In the genomic region with DNA sequence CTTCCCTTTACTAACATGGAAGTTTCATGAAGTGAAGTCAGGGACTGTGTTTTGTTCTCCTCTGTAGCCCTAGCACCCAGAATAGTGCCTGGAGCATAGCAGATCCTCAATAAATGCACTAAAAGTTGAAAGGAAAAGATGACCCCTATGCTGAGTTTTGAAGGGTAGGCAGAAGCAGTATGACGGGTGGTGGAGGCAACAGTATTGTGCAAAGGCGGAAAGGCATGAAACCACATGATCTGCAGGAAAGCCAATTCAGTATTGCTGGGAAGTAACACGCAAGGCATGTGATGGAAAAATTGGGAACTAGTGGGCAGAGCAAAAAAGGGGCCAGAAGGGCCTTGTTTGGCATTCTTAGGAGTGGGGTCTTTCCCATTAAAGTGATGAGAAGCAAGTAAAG, we compare ENCODE assay signal across 18 cellular contexts. TPM values are rescaled to one million over a fixed set of nuclear protein-coding genes. Genes with fewer than 3 reads are reported as not detected.
DNase-seq lines count a peak whose midpoint lies in the region; ATAC-seq lines count a peak whose summit lies in the region.
"Had no signal": no experiment of that assay in that cellular context is flagged by ENCODE, and none has a peak within 500 bp of the region (broad histone marks: within the 10 kb centered on the region; RNA-seq: fewer than 3 reads in every experiment).

No MANE protein-coding gene starts in this region.

- POLR2A ChIA-PET in naive thymus-derived CD8-positive, alpha-beta T cell (lab: Charles Lee) = no interaction called here

- no peak for DNase-seq in Right ventricle myocardium superior
- no peak for DNase-seq in cardiac septum (ENCODE audit: low spot score)
- peak; percentile 24 for DNase-seq in medulla oblongata (ENCODE audit: extremely low spot score)
- DNase-seq in stimulated activated effector memory CD8-positive, alpha-beta T cell treated with anti-CD3 and anti-CD28 coated beads, Interleukin-12 subunit alpha, Interleukin-12 subunit beta, amount 100 ng/mL, for 72 hours (ENCODE audit: low spot score in 2 of 2) = no peak
- no peak for DNase-seq in naive thymus-derived CD8-positive, alpha-beta T cell
- no peak for DNase-seq in activated T-cell treated with anti-CD3 and anti-CD28 coated beads, Interleukin-2, amount 50 U/mL, for 24 hours
- DNase-seq in NCI-H2171 treated with DMSO at 0.1 percent for 48 hours (lab: John Stamatoyannopoulos, UW) = no peak
- DNase-seq: ACHN, GDM1, H9, KBM-7, NCI-H1092, NCI-H1436, NCI-H2029, NCI-H524 treated with DMSO at 0.1 percent for 48 hours, SHP77 treated with DMSO at 0.1 percent for 48 hours had no signal

- H3K4me3 Mint-ChIP-seq in dendritic cell treated with granulocyte-macrophage colony-stimulating factor and Interleukin-4, amounts not matched to agents 40 ng/mL and 50 ng/mL, for 4 days = peak overlapping the region; percentile 26
- no peak overlapping the region for H3K4me3 Mint-ChIP-seq in stimulated activated effector memory CD8-positive, alpha-beta T cell treated with anti-CD3 and anti-CD28 coated beads, Interleukin-12 subunit alpha, Interleukin-12 subunit beta, amount 100 ng/mL, for 72 hours
- no peak overlapping the region for H3K4me3 Mint-ChIP-seq in naive thymus-derived CD8-positive, alpha-beta T cell
- H3K4me3 Mint-ChIP-seq in activated T-cell treated with anti-CD3 and anti-CD28 coated beads, Interleukin-2, amount 50 U/mL, for 24 hours = no peak overlapping the region
- H3K4me3 Mint-ChIP-seq: H9, HFFc6 had no signal

- peaks cover 21% of the 10 kb centered on the region for H3K4me1 Mint-ChIP-seq in dendritic cell treated with granulocyte-macrophage colony-stimulating factor and Interleukin-4, amounts not matched to agents 40 ng/mL and 50 ng/mL, for 4 days (ENCODE audit: low read depth)
- peaks cover 6% of the 10 kb centered on the region for H3K4me1 Mint-ChIP-seq in stimulated activated effector memory CD8-positive, alpha-beta T cell treated with anti-CD3 and anti-CD28 coated beads, Interleukin-12 subunit alpha, Interleukin-12 subunit beta, amount 100 ng/mL, for 72 hours
- peaks cover 2 to 10% (median 8%) of the 10 kb centered on the region in 4 donors for H3K4me1 Mint-ChIP-seq in naive thymus-derived CD8-positive, alpha-beta T cell
- H3K4me1 Mint-ChIP-seq in activated T-cell treated with anti-CD3 and anti-CD28 coated beads, Interleukin-2, amount 50 U/mL, for 24 hours (ENCODE audit: low read depth) = no peaks in the 10 kb centered on the region
- H3K4me1 Mint-ChIP-seq: H9 had no signal

- ATAC-seq in Right ventricle myocardium superior (ENCODE audit: poor library complexity) = peak; percentile 22
- ATAC-seq in stimulated activated effector memory CD8-positive, alpha-beta T cell treated with anti-CD3 and anti-CD28 coated beads, Interleukin-12 subunit alpha, Interleukin-12 subunit beta, amount 100 ng/mL, for 72 hours = no peak
- no peak for ATAC-seq in naive thymus-derived CD8-positive, alpha-beta T cell

- no peaks in the 10 kb centered on the region for H3K27me3 Mint-ChIP-seq in dendritic cell treated with granulocyte-macrophage colony-stimulating factor and Interleukin-4, amounts not matched to agents 40 ng/mL and 50 ng/mL, for 4 days
- no peaks in the 10 kb centered on the region for H3K27me3 Mint-ChIP-seq in naive thymus-derived CD8-positive, alpha-beta T cell
- H3K27me3 Mint-ChIP-seq in activated T-cell treated with anti-CD3 and anti-CD28 coated beads, Interleukin-2, amount 50 U/mL, for 24 hours = no peaks in the 10 kb centered on the region

- intact Hi-C loops in Right ventricle myocardium superior (cut with DNase I) (no loop called here), cardiac septum (cut with DNase I) (no loop called here)
- intact Hi-C loops in dendritic cell treated with granulocyte-macrophage colony-stimulating factor and Interleukin-4, amounts not matched to agents 40 ng/mL and 50 ng/mL, for 4 days (cut with micrococcal nuclease) = no loop called here

- no peaks in the 10 kb centered on the region for H3K36me3 Mint-ChIP-seq in dendritic cell treated with granulocyte-macrophage colony-stimulating factor and Interleukin-4, amounts not matched to agents 40 ng/mL and 50 ng/mL, for 4 days (ENCODE audit: low read depth)
- peaks cover 24% of the 10 kb centered on the region for H3K36me3 Mint-ChIP-seq in stimulated activated effector memory CD8-positive, alpha-beta T cell treated with anti-CD3 and anti-CD28 coated beads, Interleukin-12 subunit alpha, Interleukin-12 subunit beta, amount 100 ng/mL, for 72 hours
- H3K36me3 Mint-ChIP-seq in naive thymus-derived CD8-positive, alpha-beta T cell = peaks cover 0 to 46% (median 27%) of the 10 kb centered on the region in 3 donors
- H3K36me3 Mint-ChIP-seq in activated T-cell treated with anti-CD3 and anti-CD28 coated beads, Interleukin-2, amount 50 U/mL, for 24 hours (ENCODE audit: low read depth) = peaks cover 22% of the 10 kb centered on the region

- no peaks in the 10 kb centered on the region for H3K9me3 Mint-ChIP-seq in dendritic cell treated with granulocyte-macrophage colony-stimulating factor and Interleukin-4, amounts not matched to agents 40 ng/mL and 50 ng/mL, for 4 days
- H3K9me3 Mint-ChIP-seq in stimulated activated effector memory CD8-positive, alpha-beta T cell treated with anti-CD3 and anti-CD28 coated beads, Interleukin-12 subunit alpha, Interleukin-12 subunit beta, amount 100 ng/mL, for 72 hours = no peaks in the 10 kb centered on the region
- no peaks in the 10 kb centered on the region for H3K9me3 Mint-ChIP-seq in naive thymus-derived CD8-positive, alpha-beta T cell
- H3K9me3 Mint-ChIP-seq in activated T-cell treated with anti-CD3 and anti-CD28 coated beads, Interleukin-2, amount 50 U/mL, for 24 hours = no peaks in the 10 kb centered on the region
- H3K9me3 Mint-ChIP-seq: H9, HFFc6 had no signal

- peak overlapping the region; percentile 92 for H3K27ac Mint-ChIP-seq in dendritic cell treated with granulocyte-macrophage colony-stimulating factor and Interleukin-4, amounts not matched to agents 40 ng/mL and 50 ng/mL, for 4 days
- peak overlapping the region; percentile 13 for H3K27ac Mint-ChIP-seq in stimulated activated effector memory CD8-positive, alpha-beta T cell treated with anti-CD3 and anti-CD28 coated beads, Interleukin-12 subunit alpha, Interleukin-12 subunit beta, amount 100 ng/mL, for 72 hours
- no peak overlapping the region for H3K27ac Mint-ChIP-seq in naive thymus-derived CD8-positive, alpha-beta T cell
- H3K27ac Mint-ChIP-seq in activated T-cell treated with anti-CD3 and anti-CD28 coated beads, Interleukin-2, amount 50 U/mL, for 24 hours = no peak overlapping the region
- H3K27ac Mint-ChIP-seq: HFFc6 had no signal

RNA-seq across cellular contexts. Expression of a gene that starts 23.1 kb away (rescaled TPM):
- 4.5 TPM for total RNA-seq in Right ventricle myocardium superior
- total RNA-seq in cardiac septum = 5.7 TPM
- total RNA-seq in naive thymus-derived CD8-positive, alpha-beta T cell = 10 to 100 TPM; 31.5 to 41.5 TPM
- polyA plus RNA-seq in naive thymus-derived CD8-positive, alpha-beta T cell = 10 to 100 TPM; 16.3 to 18.4 (median 17.7) TPM

Comparison
In these comparisons a context has a peak if more than half of its experiments do, and no peak if none do; other contexts are left out.
1. H3K27ac Mint-ChIP-seq: peak in dendritic cell treated with granulocyte-macrophage colony-stimulating factor and Interleukin-4, amounts not matched to agents 40 ng/mL and 50 ng/mL, for 4 days (single experiment) and stimulated activated effector memory CD8-positive, alpha-beta T cell treated with anti-CD3 and anti-CD28 coated beads, Interleukin-12 subunit alpha, Interleukin-12 subunit beta, amount 100 ng/mL, for 72 hours (single experiment); none in naive thymus-derived CD8-positive, alpha-beta T cell (0 of 10) and activated T-cell treated with anti-CD3 and anti-CD28 coated beads, Interleukin-2, amount 50 U/mL, for 24 hours (single experiment).